ENCODE assay signal across 7 cellular contexts in genomic region chr3:25664066-25664809, GRCh38. TPM values are rescaled to one million over a fixed set of nuclear protein-coding genes. Genes with fewer than 3 reads are reported as not detected.
DNase-seq lines count a peak whose midpoint lies in the region; ATAC-seq and TF ChIP-seq lines count a peak whose summit lies in the region.

No MANE protein-coding gene starts in this region.

- H3K4me1 Mint-ChIP-seq in activated T-helper 17 cell treated with anti-CD3 and anti-CD28 coated beads, Interleukin-2, amount 50 U/mL, for 72 hours = peaks cover 22% of the 10 kb centered on the region
- H3K4me1 Mint-ChIP-seq in nephron = peaks cover 36% of the 10 kb centered on the region
- H3K4me1 Mint-ChIP-seq in stimulated activated naive CD8-positive, alpha-beta T cell treated with anti-CD3 and anti-CD28 coated beads, Interleukin-15, Interleukin-2, amounts not matched to agents 100 ng/mL and 50 ng/mL, for 24 hours (ENCODE audit: low read depth) = peaks cover 56% of the 10 kb centered on the region

- peak overlapping the region; percentile 96 for H3K4me3 Mint-ChIP-seq in activated T-helper 17 cell treated with anti-CD3 and anti-CD28 coated beads, Interleukin-2, amount 50 U/mL, for 72 hours
- H3K4me3 Mint-ChIP-seq in nephron = peak overlapping the region; percentile 85 to 98 (median 96)
- peak overlapping the region; percentile 95 for H3K4me3 Mint-ChIP-seq in stimulated activated naive CD8-positive, alpha-beta T cell treated with anti-CD3 and anti-CD28 coated beads, Interleukin-15, Interleukin-2, amounts not matched to agents 100 ng/mL and 50 ng/mL, for 24 hours

- DNase-seq in NT2/D1 (ENCODE audit: low read depth, low spot score) (peak; percentile 28), fibroblast of mammary gland (ENCODE audit: low read depth) (peak; percentile 46)

- H3K27me3 Mint-ChIP-seq in activated T-helper 17 cell treated with anti-CD3 and anti-CD28 coated beads, Interleukin-2, amount 50 U/mL, for 72 hours = no peaks in the 10 kb centered on the region
- no peaks in the 10 kb centered on the region for H3K27me3 Mint-ChIP-seq in nephron (ENCODE audit: low read depth)
- no peaks in the 10 kb centered on the region for H3K27me3 Mint-ChIP-seq in stimulated activated naive CD8-positive, alpha-beta T cell treated with anti-CD3 and anti-CD28 coated beads, Interleukin-15, Interleukin-2, amounts not matched to agents 100 ng/mL and 50 ng/mL, for 24 hours

- H3K27me3 ChIP-seq in NT2/D1 (ENCODE audit: insufficient read depth, insufficient read length) = no peaks in the 10 kb centered on the region

- peak overlapping the region; percentile 99 for H3K27ac Mint-ChIP-seq in activated T-helper 17 cell treated with anti-CD3 and anti-CD28 coated beads, Interleukin-2, amount 50 U/mL, for 72 hours
- H3K27ac Mint-ChIP-seq in nephron = peak overlapping the region; percentile 99 to 100 (median 100)
- peak overlapping the region; percentile 93 for H3K27ac Mint-ChIP-seq in stimulated activated naive CD8-positive, alpha-beta T cell treated with anti-CD3 and anti-CD28 coated beads, Interleukin-15, Interleukin-2, amounts not matched to agents 100 ng/mL and 50 ng/mL, for 24 hours

- no peaks in the 10 kb centered on the region for H3K9me3 Mint-ChIP-seq in activated T-helper 17 cell treated with anti-CD3 and anti-CD28 coated beads, Interleukin-2, amount 50 U/mL, for 72 hours
- H3K9me3 Mint-ChIP-seq in nephron = no peaks in the 10 kb centered on the region
- H3K9me3 Mint-ChIP-seq in stimulated activated naive CD8-positive, alpha-beta T cell treated with anti-CD3 and anti-CD28 coated beads, Interleukin-15, Interleukin-2, amounts not matched to agents 100 ng/mL and 50 ng/mL, for 24 hours = no peaks in the 10 kb centered on the region

- H3K4me3 ChIP-seq in NT2/D1 (ENCODE audit: insufficient read length, low read depth) = peak overlapping the region; percentile 84
- H3K4me3 ChIP-seq in fibroblast of mammary gland (ENCODE audit: control insufficient read depth, low read depth, low read length) = peak overlapping the region; percentile 79

- H3K9me3 ChIP-seq in NT2/D1 (ENCODE audit: insufficient read depth, low read length) = no peaks in the 10 kb centered on the region

- H3K9ac ChIP-seq in NT2/D1 (ENCODE audit: insufficient read length, low read depth) = peak overlapping the region; percentile 90

- ATAC-seq in GM18511 (IDR thresholded peaks at IDR 0.05; ENCODE audit: unreplicated experiment) (peak; percentile 40), HG02571 (IDR thresholded peaks at IDR 0.05; ENCODE audit: unreplicated experiment) (peak; percentile 30)
- peak; percentile 46 for ATAC-seq in activated T-helper 17 cell treated with anti-CD3 and anti-CD28 coated beads, Interleukin-2, amount 50 U/mL, for 72 hours (replicated peaks)

- H3K36me3 Mint-ChIP-seq in activated T-helper 17 cell treated with anti-CD3 and anti-CD28 coated beads, Interleukin-2, amount 50 U/mL, for 72 hours (ENCODE audit: low read depth) = peaks cover 18% of the 10 kb centered on the region
- H3K36me3 Mint-ChIP-seq in nephron (ENCODE audit: low read depth) = no peaks in the 10 kb centered on the region
- peaks cover 4% of the 10 kb centered on the region for H3K36me3 Mint-ChIP-seq in stimulated activated naive CD8-positive, alpha-beta T cell treated with anti-CD3 and anti-CD28 coated beads, Interleukin-15, Interleukin-2, amounts not matched to agents 100 ng/mL and 50 ng/mL, for 24 hours (ENCODE audit: low read depth)

- TF ChIP-seq CTCF in fibroblast of mammary gland (conservative IDR thresholded peaks at IDR 0.05; ENCODE audit: control insufficient read depth, insufficient read depth, low read depth, low read length) (no peak), nephron (IDR thresholded peaks at IDR 0.05; ENCODE audit: unreplicated experiment in 3 of 3) (no peak)

- H3K4me1 ChIP-seq in NT2/D1 (ENCODE audit: insufficient read depth, insufficient read length) = no peaks in the 10 kb centered on the region

- H3K36me3 ChIP-seq in NT2/D1 (ENCODE audit: insufficient read depth, insufficient read length, low read length) = no peaks in the 10 kb centered on the region

RNA-seq across cellular contexts. Expression of gene TOP2B, which starts 0.5 kb away (rescaled TPM):
- total RNA-seq in activated T-helper 17 cell treated with anti-CD3 and anti-CD28 coated beads, Interleukin-2, amount 50 U/mL, for 72 hours = 10 to 100 TPM; 71.2 to 85.9 TPM

Comparison
In these comparisons a context has a peak if more than half of its experiments do, and no peak if none do; other contexts are left out.
1. Peak in every context shown above with its lines: DNase-seq, ATAC-seq and H3K4me3 ChIP-seq.